15 cellular contexts compared by ENCODE assay signal in genomic region chr10:34547283-34547682, GRCh38.
A peak's percentile ranks its signal among the peaks of the same experiment; 100 is the strongest.
DNase-seq lines count a peak whose midpoint lies in the region; ATAC-seq and TF ChIP-seq lines count a peak whose summit lies in the region.
"Had no signal": no experiment of that assay in that cellular context is flagged by ENCODE, and none has a peak within 500 bp of the region (broad histone marks: within the 10 kb centered on the region; RNA-seq: fewer than 3 reads in every experiment).

No MANE protein-coding gene starts in this region.

- TF ChIP-seq CTCF in IMR-90 (conservative IDR thresholded peaks at IDR 0.05; ENCODE audit: low read depth, low read length) (no peak), glutamatergic neuron (IDR thresholded peaks at IDR 0.05; ENCODE audit: partially characterized antibody, unreplicated experiment) (no peak), nephron (IDR thresholded peaks at IDR 0.05; ENCODE audit: unreplicated experiment in 3 of 3) (no peak), sigmoid colon (IDR thresholded peaks at IDR 0.05) (no peak)

- dilution Hi-C loops in IMR-90 (cut with HindIII; ENCODE audit: low sequenced_read_pairs, unreplicated experiment) = no loop called here

- H3K27me3 ChIP-seq in IMR-90 (ENCODE audit: control insufficient read depth, insufficient read depth, low read length) (no peaks in the 10 kb centered on the region), sigmoid colon (no peaks in the 10 kb centered on the region)
- H3K27me3 ChIP-seq: SJCRH30 had no signal

- H4K5ac ChIP-seq in IMR-90 (ENCODE audit: low read depth, low read length) = peak overlapping the region; percentile 49; the same call in 1 of the 2 replicates

- H3K9me3 Mint-ChIP-seq in glutamatergic neuron (ENCODE audit: unreplicated experiment) = no peaks in the 10 kb centered on the region
- no peaks in the 10 kb centered on the region for H3K9me3 Mint-ChIP-seq in nephron

- H3K9me1 ChIP-seq in IMR-90 (ENCODE audit: insufficient read depth, low read length) = no peaks in the 10 kb centered on the region

- no peak for TF ChIP-seq RAD21 in IMR-90 (IDR thresholded peaks at IDR 0.05; ENCODE audit: low read length)

- no peak overlapping the region for H2BK15ac ChIP-seq in IMR-90 (ENCODE audit: low read depth, low read length)

- peak overlapping the region in 1 of 2 experiments; percentile 30; a peak in 1 of 4 replicates for H4K8ac ChIP-seq in IMR-90 (ENCODE audit: low read depth in 2 of 2, low read length in 2 of 2)

- no peak overlapping the region for H3K9ac ChIP-seq in IMR-90 (ENCODE audit: low read depth, low read length)

- H3K36me3 ChIP-seq in IMR-90 (ENCODE audit: control insufficient read depth, insufficient read depth, low read length) = no peaks in the 10 kb centered on the region
- no peaks in the 10 kb centered on the region for H3K36me3 ChIP-seq in sigmoid colon
- H3K36me3 ChIP-seq: HAP-1, SJCRH30 had no signal

- H2AK9ac ChIP-seq in IMR-90 (replicated peaks; ENCODE audit: low read depth, low read length, poor library complexity) = no peak overlapping the region

- H2BK20ac ChIP-seq in IMR-90 (ENCODE audit: low read depth, low read length) = no peak overlapping the region

- WGBS in IMR-90 (ENCODE audit: extremely low coverage in 2 of 2, insufficient read length in 1 of 2), 2 experiments = no CpG with 5 or more reads among the region's 5 CpGs
- 27 to 56% methylated on average over 5 of the region's 5 CpGs for WGBS in sigmoid colon, 2 donors

- H3K14ac ChIP-seq in IMR-90 (replicated peaks; ENCODE audit: low read depth, low read length) = no peak overlapping the region

- H3K9me3 ChIP-seq in IMR-90 (ENCODE audit: control insufficient read depth, insufficient read depth, low read length) = no peaks in the 10 kb centered on the region
- H3K9me3 ChIP-seq in sigmoid colon = no peaks in the 10 kb centered on the region
- H3K9me3 ChIP-seq: HAP-1, SJCRH30 had no signal

- H3K36me3 Mint-ChIP-seq in glutamatergic neuron (ENCODE audit: unreplicated experiment) (no peaks in the 10 kb centered on the region), nephron (ENCODE audit: low read depth) (no peaks in the 10 kb centered on the region)
- H3K36me3 Mint-ChIP-seq: CD14-positive monocyte had no signal

- peaks cover 3 to 19% of the 10 kb centered on the region in 2 experiments; a peak in 3 of 4 replicates for H3K79me1 ChIP-seq in IMR-90 (ENCODE audit: low read depth in 1 of 2, low read length in 2 of 2)

- H3K27ac ChIP-seq in IMR-90 (ENCODE audit: insufficient read depth, low read length) (peak overlapping the region; percentile 32; the same call in 1 of the 2 replicates), sigmoid colon (no peak overlapping the region)
- H3K27ac ChIP-seq: HL-60, PC-9, SJCRH30 had no signal

- CTCF ChIA-PET in IMR-90 (lab: Yijun Ruan, JAX) = no interaction called here

- peak; percentile 46 for DNase-seq in IMR-90
- DNase-seq in amniotic epithelial cell (ENCODE audit: low read depth) = peak; percentile 13
- DNase-seq in glutamatergic neuron = no peak
- no peak for DNase-seq in sigmoid colon
- no peak for DNase-seq in DMS79 treated with DMSO at 0.1 percent for 48 hours (lab: John Stamatoyannopoulos, UW)
- DNase-seq in pons (ENCODE audit: low spot score) = no peak
- DNase-seq: EL, NCI-H187 treated with DMSO at 0.1 percent for 48 hours, NCI-H446, PC-9, SJCRH30 had no signal

- POLR2A ChIA-PET in IMR-90 (lab: Charles Lee; ENCODE audit: unreplicated experiment) = no interaction called here

- H3K27me3 Mint-ChIP-seq in glutamatergic neuron (ENCODE audit: unreplicated experiment) (no peaks in the 10 kb centered on the region), nephron (ENCODE audit: low read depth) (no peaks in the 10 kb centered on the region)

- H2BK120ac ChIP-seq in IMR-90 (ENCODE audit: low read depth, low read length) = no peak overlapping the region

- H3K23ac ChIP-seq in IMR-90 (ENCODE audit: low read depth, low read length) = peak overlapping the region; percentile 3; the same call in 1 of the 2 replicates

- in situ Hi-C loops in IMR-90 (cut with MboI; ENCODE audit: low sequenced_read_pairs) = no loop called here

- intact Hi-C loops in IMR-90 (cut with micrococcal nuclease) = no loop called here
- intact Hi-C loops in sigmoid colon (cut with DNase I) = no loop called here

- no peaks in the 10 kb centered on the region for H4K20me1 ChIP-seq in IMR-90 (ENCODE audit: insufficient read depth, low read length)

- H3K4me3 Mint-ChIP-seq in glutamatergic neuron (ENCODE audit: unreplicated experiment) (peak overlapping the region; percentile 6), nephron (no peak overlapping the region)
- H3K4me3 Mint-ChIP-seq: CD14-positive monocyte had no signal

- peak overlapping the region; percentile 90 for H3K4me2 ChIP-seq in IMR-90 (ENCODE audit: low read depth, low read length)
- H3K4me2 ChIP-seq: PC-9 had no signal

- TF ChIP-seq POLR2A in IMR-90 (IDR thresholded peaks at IDR 0.05; ENCODE audit: low read depth, low read length) (no peak), sigmoid colon (IDR thresholded peaks at IDR 0.05) (no peak)

- BruUV-seq in IMR-90 (replicated peaks; lab: Mats Ljungman, UMichigan) = no TSS peak

- peak overlapping the region; percentile 0 for H3K27ac Mint-ChIP-seq in glutamatergic neuron (ENCODE audit: unreplicated experiment)
- H3K27ac Mint-ChIP-seq in nephron = peak overlapping the region; percentile 9 to 65 (median 35)
- H3K27ac Mint-ChIP-seq: CD14-positive monocyte had no signal

- H3K4me3 ChIP-seq in IMR-90 (ENCODE audit: insufficient read depth, low read depth, low read length) = no peak overlapping the region; the same call in 1 of the 2 replicates
- no peak overlapping the region for H3K4me3 ChIP-seq in sigmoid colon
- H3K4me3 ChIP-seq: HAP-1, PC-9, SJCRH30 had no signal

- H3K4ac ChIP-seq in IMR-90 (ENCODE audit: low read depth, low read length) = peak overlapping the region; percentile 5; the same call in 1 of the 2 replicates

- no peak for TF ChIP-seq EP300 in sigmoid colon (IDR thresholded peaks at IDR 0.05)

- H2BK5ac ChIP-seq in IMR-90 (ENCODE audit: low read depth, low read length, poor library complexity, severe bottlenecking) = peak overlapping the region; percentile 52

- no peak overlapping the region for H3K56ac ChIP-seq in IMR-90 (ENCODE audit: extremely low read depth, insufficient read depth, low read length)

- H3K18ac ChIP-seq in IMR-90 (ENCODE audit: low read depth, low read length) = peak overlapping the region; percentile 74

- no peak overlapping the region for H4K91ac ChIP-seq in IMR-90 (ENCODE audit: insufficient read depth, low read depth, low read length)

- peak; percentile 66 for ATAC-seq in IMR-90 (ENCODE audit: low read depth)

- H3K4me1 ChIP-seq in IMR-90 (ENCODE audit: control insufficient read depth, insufficient read depth, low read length) = peaks cover 3% of the 10 kb centered on the region
- H3K4me1 ChIP-seq in sigmoid colon = peaks cover 0 to 34% (median 21%) of the 10 kb centered on the region in 4 donors
- H3K4me1 ChIP-seq: SJCRH30 had no signal

- H3K4me1 Mint-ChIP-seq in glutamatergic neuron (ENCODE audit: low read depth, unreplicated experiment) = peaks cover 16% of the 10 kb centered on the region
- H3K4me1 Mint-ChIP-seq in nephron = peaks cover 25% of the 10 kb centered on the region
- H3K4me1 Mint-ChIP-seq: CD14-positive monocyte had no signal

- H2AK5ac ChIP-seq in IMR-90 (ENCODE audit: low read depth, low read length) = no peak overlapping the region

- no peak overlapping the region for H2AFZ ChIP-seq in IMR-90 (replicated peaks; ENCODE audit: low read length, poor library complexity)
- H2AFZ ChIP-seq: PC-9 had no signal

TF ChIP-seq in IMR-90, 13 proteins besides CTCF, POLR2A, EP300 and RAD21:
- TF ChIP-seq MAFK (IDR thresholded peaks at IDR 0.05; ENCODE audit: low read depth, low read length) (no peak), BHLHE40 (IDR thresholded peaks at IDR 0.05; ENCODE audit: low read depth, low read length) (no peak), ELK1 (IDR thresholded peaks at IDR 0.05; ENCODE audit: borderline replicate concordance, low read depth, low read length) (no peak), MAZ (IDR thresholded peaks at IDR 0.05; ENCODE audit: borderline replicate concordance, low read depth, low read length) (no peak), FOS (IDR thresholded peaks at IDR 0.05; ENCODE audit: low read depth, low read length) (no peak), NFE2L2 (IDR thresholded peaks at IDR 0.05; ENCODE audit: low read depth, low read length) (no peak), CEBPB (IDR thresholded peaks at IDR 0.05; ENCODE audit: low read depth, low read length) (no peak), CHD1 (IDR thresholded peaks at IDR 0.05; ENCODE audit: low read depth, low read length) (no peak), MXI1 (IDR thresholded peaks at IDR 0.05; ENCODE audit: borderline replicate concordance, low read depth, low read length) (no peak), RFX5 (IDR thresholded peaks at IDR 0.05; ENCODE audit: low read depth, low read length) (no peak), RCOR1 (IDR thresholded peaks at IDR 0.05; ENCODE audit: insufficient replicate concordance, low read length) (no peak), SMC3 (IDR thresholded peaks at IDR 0.05; ENCODE audit: low read depth, low read length) (no peak), USF2 (IDR thresholded peaks at IDR 0.05; ENCODE audit: low read depth, low read length) (no peak)

Comparison
In these comparisons a context has a peak if more than half of its experiments do, and no peak if none do; other contexts are left out.
1. DNase-seq: peak in IMR-90 (single experiment) and amniotic epithelial cell (single experiment); none in glutamatergic neuron (single experiment), sigmoid colon (single experiment), DMS79 treated with DMSO at 0.1 percent for 48 hours (single experiment) and pons (single experiment).